Comparison of ENCODE assay signal across 25 cellular contexts in the genomic region with DNA sequence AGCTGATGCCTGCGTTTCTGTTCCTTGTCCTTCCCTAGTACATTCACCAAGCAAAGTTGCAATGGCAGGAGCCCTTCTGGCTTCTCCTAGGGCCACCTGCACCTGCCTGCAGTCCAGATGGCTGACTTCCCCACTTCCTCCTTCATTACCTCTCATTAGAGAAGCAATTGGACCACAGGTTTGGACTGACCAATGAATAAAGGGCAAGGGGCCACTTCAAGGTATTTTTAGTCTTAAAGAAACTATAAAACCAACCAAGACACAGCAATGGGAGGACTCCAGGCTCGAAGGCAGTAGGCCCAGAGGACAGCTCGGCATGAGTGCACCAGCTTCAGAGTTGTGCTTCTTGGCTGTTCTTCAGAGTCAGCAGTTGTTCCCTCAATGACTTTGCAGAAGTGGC.
DNase-seq lines count a peak whose midpoint lies in the region; ATAC-seq, FAIRE-seq and TF ChIP-seq lines count a peak whose summit lies in the region.
"Had no signal": no experiment of that assay in that cellular context is flagged by ENCODE, and none has a peak within 500 bp of the region (broad histone marks: within the 10 kb centered on the region; RNA-seq: fewer than 3 reads in every experiment).

No MANE protein-coding gene starts in this region.

- H3K9ac ChIP-seq in PC-3 (ENCODE audit: low read length) (peak overlapping the region; percentile 55; the same call in 1 of the 2 replicates), neural progenitor cell (no peak overlapping the region)
- H3K9ac ChIP-seq: GM23248 had no signal

- H3K27ac Mint-ChIP-seq in neural progenitor cell, result peak overlapping the region; percentile 48
- H3K27ac Mint-ChIP-seq: CD4-positive, alpha-beta memory T cell; HFFc6 had no signal

- FAIRE-seq in A549 (lab: Jason Lieb, UNC) (no peak), GM12891 (lab: Jason Lieb, UNC) (no peak)

- TF ChIP-seq RAD21 in A549 (conservative IDR thresholded peaks at IDR 0.05 in 1 of 2, IDR thresholded peaks at IDR 0.05 in 1 of 2), result no peak

- WGBS in A549 (ENCODE audit: missing lambda C conversion rate), result 93% methylated on average over 3 of the region's 3 CpGs

- POLR2A ChIA-PET in A549 (lab: Yijun Ruan, JAX), result no interaction called here
- POLR2A ChIA-PET in PC-3 (lab: Charles Lee; ENCODE audit: unreplicated experiment), result no interaction called here

- no peak for TF ChIP-seq POLR2A in A549 (IDR thresholded peaks at IDR 0.05; ENCODE audit: low read length)
- TF ChIP-seq POLR2A in GM12891 (IDR thresholded peaks at IDR 0.05; ENCODE audit: low read depth, low read length), result no peak

- H3K79me2 ChIP-seq in PC-3 (ENCODE audit: low read length), result no peaks in the 10 kb centered on the region
- H3K79me2 ChIP-seq in neural progenitor cell (ENCODE audit: low read depth), result no peaks in the 10 kb centered on the region

- H2AFZ ChIP-seq in PC-3 (ENCODE audit: low read length) (no peak overlapping the region), neural progenitor cell (replicated peaks) (no peak overlapping the region)
- H2AFZ ChIP-seq: GM23248, PC-9 had no signal

- H3K9me3 ChIP-seq in A549 (no peaks in the 10 kb centered on the region), PC-3 (ENCODE audit: low read length) (no peaks in the 10 kb centered on the region), neural progenitor cell (ENCODE audit: low read depth) (no peaks in the 10 kb centered on the region)

- peak overlapping the region; percentile 75 to 89 for H3K27ac ChIP-seq in A549
- peak overlapping the region; percentile 91; the same call in 1 of the 2 replicates for H3K27ac ChIP-seq in PC-3 (ENCODE audit: low read length)
- H3K27ac ChIP-seq in neural progenitor cell, result no peak overlapping the region
- no peak overlapping the region for H3K27ac ChIP-seq in brain microvascular endothelial cell
- H3K27ac ChIP-seq: GM23248, PC-9, RWPE1 had no signal

- peaks cover 44% of the 10 kb centered on the region for H3K4me1 ChIP-seq in A549
- H3K4me1 ChIP-seq in PC-3 (ENCODE audit: insufficient read depth, low read length), result peaks cover 24% of the 10 kb centered on the region
- peaks cover 17% of the 10 kb centered on the region for H3K4me1 ChIP-seq in neural progenitor cell

- peaks cover 3% of the 10 kb centered on the region for H3K27me3 Mint-ChIP-seq in neural progenitor cell (ENCODE audit: insufficient read depth, low read depth)
- H3K27me3 Mint-ChIP-seq: CD4-positive, alpha-beta memory T cell had no signal

- CTCF ChIA-PET in A549 (lab: Yijun Ruan, JAX) (no interaction called here), PC-3 (lab: Charles Lee) (no interaction called here)

- H3K36me3 Mint-ChIP-seq in neural progenitor cell, result no peaks in the 10 kb centered on the region
- H3K36me3 Mint-ChIP-seq: CD4-positive, alpha-beta memory T cell had no signal

- in situ Hi-C loops in brain microvascular endothelial cell (cut with HindIII; ENCODE audit: low pct_ligation_motif_present, low sequenced_read_pairs), result no loop called here

- no peaks in the 10 kb centered on the region for H3K9me2 ChIP-seq in PC-3 (replicated peaks; ENCODE audit: low read length)

- no peak for TF ChIP-seq EP300 in A549 (IDR thresholded peaks at IDR 0.05)

- H3K4me3 ChIP-seq in A549, result no peak overlapping the region
- H3K4me3 ChIP-seq in PC-3 (ENCODE audit: low read length), result no peak overlapping the region
- no peak overlapping the region for H3K4me3 ChIP-seq in neural progenitor cell
- no peak overlapping the region for H3K4me3 ChIP-seq in brain microvascular endothelial cell (ENCODE audit: low read depth, low read length)
- H3K4me3 ChIP-seq: PC-9 had no signal

- no peaks in the 10 kb centered on the region for H3K27me3 ChIP-seq in PC-3 (ENCODE audit: low read length)
- H3K27me3 ChIP-seq in neural progenitor cell, result no peaks in the 10 kb centered on the region
- no peaks in the 10 kb centered on the region for H3K27me3 ChIP-seq in brain microvascular endothelial cell (replicated peaks)

- TF ChIP-seq CTCF in A549 (IDR thresholded peaks at IDR 0.05) (no peak), PC-3 (conservative IDR thresholded peaks at IDR 0.05; ENCODE audit: low read depth, low read length) (no peak), neural progenitor cell (IDR thresholded peaks at IDR 0.05) (no peak), brain microvascular endothelial cell (IDR thresholded peaks at IDR 0.05; ENCODE audit: low read depth, low read length, missing control alignments) (no peak)

- no peak overlapping the region for H3K4me3 Mint-ChIP-seq in neural progenitor cell
- H3K4me3 Mint-ChIP-seq: CD4-positive, alpha-beta memory T cell; H9; HFFc6 had no signal

- H4K20me1 ChIP-seq in PC-3 (ENCODE audit: low read length) (no peaks in the 10 kb centered on the region), neural progenitor cell (ENCODE audit: low read depth) (no peaks in the 10 kb centered on the region)

- no peaks in the 10 kb centered on the region for H3K9me3 Mint-ChIP-seq in neural progenitor cell
- H3K9me3 Mint-ChIP-seq: CD4-positive, alpha-beta memory T cell; H9; HFFc6 had no signal

- no TSS peak for BruUV-seq in PC-3 (replicated peaks; lab: Mats Ljungman, UMichigan)

- intact Hi-C loops in PC-3 (cut with micrococcal nuclease), result no loop called here
- intact Hi-C loops in cardiac septum (cut with DNase I), result no loop called here

- H3K4me1 Mint-ChIP-seq in neural progenitor cell, result peaks cover 11% of the 10 kb centered on the region
- H3K4me1 Mint-ChIP-seq: CD4-positive, alpha-beta memory T cell had no signal

- DNase-seq in A549 (ENCODE audit: low read depth in 1 of 2, low spot score in 1 of 2) (no peak), GM12891 (ENCODE audit: insufficient read length, low spot score) (no peak), PC-3 (no peak), neural progenitor cell (ENCODE audit: low spot score) (no peak), brain microvascular endothelial cell (no peak), cardiac septum (ENCODE audit: low spot score) (no peak), retina (no peak)
- DNase-seq: C1 segment of cervical spinal cord; CD4-positive, alpha-beta memory T cell; COR-L47; GM23248; H9; HFFc6; Kasumi-1; MV-4-11; NCI-H1105; NCI-H1436 treated with DMSO at 0.1 percent for 48 hours; NCI-H187 treated with DMSO at 0.1 percent for 48 hours; NCI-H2171 treated with DMSO at 0.1 percent for 48 hours; NCI-H345; NCI-H510A treated with DMSO at 0.1 percent for 48 hours; PC-9; SHP77; T-helper 1 cell had no signal

- no peak for ATAC-seq in A549
- no peak for ATAC-seq in PC-3

- no peaks in the 10 kb centered on the region for H3K36me3 ChIP-seq in PC-3 (ENCODE audit: low read depth, low read length)
- no peaks in the 10 kb centered on the region for H3K36me3 ChIP-seq in neural progenitor cell
- no peaks in the 10 kb centered on the region for H3K36me3 ChIP-seq in brain microvascular endothelial cell (replicated peaks)

- H3K4me2 ChIP-seq in A549, result no peak overlapping the region
- no peak overlapping the region for H3K4me2 ChIP-seq in PC-3 (ENCODE audit: low read length)
- no peak overlapping the region for H3K4me2 ChIP-seq in neural progenitor cell
- H3K4me2 ChIP-seq: PC-9 had no signal

- H3F3A ChIP-seq in PC-3 (ENCODE audit: low read length, unreplicated experiment), result no peaks in the 10 kb centered on the region
- H3F3A ChIP-seq in neural progenitor cell (ENCODE audit: low read depth), result peaks cover 4% of the 10 kb centered on the region

TF ChIP-seq in A549, 52 proteins besides CTCF, POLR2A, EP300 and RAD21:
- TF ChIP-seq PHF8 (IDR thresholded peaks at IDR 0.05; ENCODE audit: borderline replicate concordance, low read depth), result no peak
- no peak for TF ChIP-seq RCOR1 (IDR thresholded peaks at IDR 0.05; ENCODE audit: low read depth, low read length)
- no peak for TF ChIP-seq ZFP36 (IDR thresholded peaks at IDR 0.05; ENCODE audit: borderline replicate concordance, partially characterized antibody)
- no peak for TF ChIP-seq FOXS1 (CRISPR knock-in tag; IDR thresholded peaks at IDR 0.05)
- TF ChIP-seq NR3C1 (IDR thresholded peaks at IDR 0.05), result no peak
- TF ChIP-seq CBX8 (IDR thresholded peaks at IDR 0.05), result no peak
- no peak for TF ChIP-seq HOXB5 (CRISPR knock-in tag; IDR thresholded peaks at IDR 0.05)

TF ChIP-seq in GM12891, 5 proteins besides CTCF, POLR2A, EP300 and RAD21:
- TF ChIP-seq SPI1 (IDR thresholded peaks at IDR 0.05; ENCODE audit: low read depth, low read length) (peak; percentile 32; the same call in 1 of the 2 replicates), PAX5 (IDR thresholded peaks at IDR 0.05; ENCODE audit: insufficient read depth, low read length, severe bottlenecking) (no peak)

Comparison
In these comparisons a context has a peak if more than half of its experiments do, and no peak if none do; other contexts are left out.
1. H3K27ac ChIP-seq: peak in A549 (2 of 2) and PC-3 (single experiment); none in neural progenitor cell (single experiment) and brain microvascular endothelial cell (single experiment).